In genomic region chr19:15234525-15235130, GRCh38 we compare ENCODE assay signal across 16 cellular contexts.
A peak's percentile ranks its signal among the peaks of the same experiment; 100 is the strongest.
DNase-seq lines count a peak whose midpoint lies in the region; ATAC-seq and TF ChIP-seq lines count a peak whose summit lies in the region.
"Had no signal": no experiment of that assay in that cellular context is flagged by ENCODE, and none has a peak within 500 bp of the region (broad histone marks: within the 10 kb centered on the region; RNA-seq: fewer than 3 reads in every experiment).

No MANE protein-coding gene starts in this region.

- H3K27ac ChIP-seq in 22Rv1, result peak overlapping the region; percentile 44
- H3K27ac ChIP-seq in SK-N-MC, result peak overlapping the region; percentile 60
- H3K27ac ChIP-seq: dorsolateral prefrontal cortex, gastroesophageal sphincter, GM23248 had no signal

- DNase-seq in EH (ENCODE audit: low read depth) (peak; percentile 22), SK-N-MC (ENCODE audit: low read depth, low spot score) (no peak), left kidney (ENCODE audit: low read depth, low spot score) (peak; percentile 74), NCI-H510A treated with DMSO at 0.1 percent for 48 hours (lab: John Stamatoyannopoulos, UW) (no peak), GM19238 (ENCODE audit: insufficient read length, low spot score) (no peak)
- DNase-seq: activated T-cell treated with anti-CD3 and anti-CD28 coated beads for 4 hours; amygdala; CD8-positive, alpha-beta T cell; dorsolateral prefrontal cortex; NCI-H1436; NK-92 treated with Interleukin-12 subunit alpha and Interleukin-12 subunit beta, amount 100 ng/mL, for 24 hours had no signal

- H3K4me3 ChIP-seq in SK-N-MC, result no peak overlapping the region
- H3K4me3 ChIP-seq: dorsolateral prefrontal cortex, gastroesophageal sphincter, GM23248 had no signal

- H3K36me3 ChIP-seq in SK-N-MC (ENCODE audit: insufficient read depth, low read length), result peaks cover 35% of the 10 kb centered on the region; the same call in 1 of the 2 replicates

- no peak for TF ChIP-seq CTCF in 22Rv1 (IDR thresholded peaks at IDR 0.05)

- no peak overlapping the region for H3K9ac ChIP-seq in SK-N-MC (ENCODE audit: insufficient read length)
- H3K9ac ChIP-seq: GM23248 had no signal

- ATAC-seq in HG03439 (IDR thresholded peaks at IDR 0.05; ENCODE audit: unreplicated experiment), result no peak
- no peak for ATAC-seq in HG02571 (IDR thresholded peaks at IDR 0.05; ENCODE audit: unreplicated experiment)
- ATAC-seq: CD8-positive, alpha-beta T cell; gastroesophageal sphincter had no signal

- no peaks in the 10 kb centered on the region for H3K9me3 ChIP-seq in SK-N-MC (ENCODE audit: low read depth, low read length)
- H3K9me3 ChIP-seq: gastroesophageal sphincter had no signal

Comparison
In these comparisons a context has a peak if more than half of its experiments do, and no peak if none do; other contexts are left out.
1. DNase-seq: peak in EH (single experiment) and left kidney (single experiment); none in SK-N-MC (single experiment), NCI-H510A treated with DMSO at 0.1 percent for 48 hours (single experiment) and GM19238 (single experiment).